Comparison of ENCODE assay signal across 10 cellular contexts in genomic region chr15:59410448-59410896, GRCh38.
DNase-seq lines count a peak whose midpoint lies in the region; ATAC-seq, FAIRE-seq and TF ChIP-seq lines count a peak whose summit lies in the region.
"Had no signal": no experiment of that assay in that cellular context is flagged by ENCODE, and none has a peak within 500 bp of the region (broad histone marks: within the 10 kb centered on the region; RNA-seq: fewer than 3 reads in every experiment).

No MANE protein-coding gene starts in this region.

- no peak for TF ChIP-seq CTCF in 22Rv1 (IDR thresholded peaks at IDR 0.05)

- no peak for ATAC-seq in stimulated activated naive CD8-positive, alpha-beta T cell treated with anti-CD3 and anti-CD28 coated beads, Interleukin-15, Interleukin-2, amounts not matched to agents 100 U/mL and 50 U/mL, for 24 hours
- ATAC-seq in GM18867 (IDR thresholded peaks at IDR 0.05; ENCODE audit: unreplicated experiment) = no peak

- FAIRE-seq in RCC 7860 (lab: Jason Lieb, UNC) = peak; percentile 94

- H3K27ac ChIP-seq in 22Rv1 = peak overlapping the region; percentile 50

- peak; percentile 52 for TF ChIP-seq POLR2A in GM19099 (IDR thresholded peaks at IDR 0.05; ENCODE audit: extremely low read depth, insufficient read length, low read depth)

- DNase-seq in RCC 7860 (ENCODE audit: low spot score) (peak; percentile 87), left kidney (ENCODE audit: low read depth, low spot score) (peak; percentile 82), NCI-H524 treated with DMSO at 0.1 percent for 48 hours (lab: John Stamatoyannopoulos, UW) (no peak), GDM1 (lab: John Stamatoyannopoulos, UW) (no peak)
- DNase-seq in stimulated activated naive CD8-positive, alpha-beta T cell treated with anti-CD3 and anti-CD28 coated beads, Interleukin-15, Interleukin-2, amounts not matched to agents 100 U/mL and 50 U/mL, for 24 hours = no peak
- DNase-seq: midbrain, NCI-H510A had no signal

Comparison
In these comparisons a context has a peak if more than half of its experiments do, and no peak if none do; other contexts are left out.
1. DNase-seq: peak in RCC 7860 (single experiment) and left kidney (single experiment); none in stimulated activated naive CD8-positive, alpha-beta T cell treated with anti-CD3 and anti-CD28 coated beads, Interleukin-15, Interleukin-2, amounts not matched to agents 100 U/mL and 50 U/mL, for 24 hours (single experiment), NCI-H524 treated with DMSO at 0.1 percent for 48 hours (single experiment) and GDM1 (single experiment).